ENCODE assay signal across 34 cellular contexts in genomic region chr10:27642023-27642589, GRCh38.
"Had no signal": no experiment of that assay in that cellular context is flagged by ENCODE, and none has a peak within 500 bp of the region (broad histone marks: within the 10 kb centered on the region; RNA-seq: fewer than 3 reads in every experiment).

No MANE protein-coding gene starts in this region.

- DNase-seq: Karpas-422, Kasumi-1, MG63, MM.1S, MV-4-11, NCI-H1048, NCI-H1092, NCI-H1092 treated with DMSO at 0.1 percent for 48 hours, NCI-H1105, NCI-H1105 treated with DMSO at 0.1 percent for 48 hours, NCI-H1417, NCI-H1417 treated with DMSO at 0.1 percent for 48 hours, NCI-H1436, NCI-H1436 treated with DMSO at 0.1 percent for 48 hours, NCI-H146, NCI-H1694, NCI-H1694 treated with DMSO at 0.1 percent for 48 hours, NCI-H187, NCI-H187 treated with DMSO at 0.1 percent for 48 hours, NCI-H1930, NCI-H2029, NCI-H2029 treated with DMSO at 0.1 percent for 48 hours, NCI-H2081, NCI-H2081 treated with DMSO at 0.1 percent for 48 hours, NCI-H2107, NCI-H2171, NCI-H2171 treated with DMSO at 0.1 percent for 48 hours, NCI-H2227 treated with DMSO at 0.1 percent for 48 hours, NCI-H226, NCI-H345, NCI-H446, NCI-H446 treated with DMSO at 0.1 percent for 48 hours, NCI-H510A had no signal

- H3K27me3 ChIP-seq: MG63 had no signal

- H3K4me3 ChIP-seq: MG63 had no signal

- H3K36me3 ChIP-seq: MG63 had no signal

- H3K27ac ChIP-seq: KMS-11 had no signal
